Comparison of ENCODE assay signal across 25 cellular contexts in the genomic region with DNA sequence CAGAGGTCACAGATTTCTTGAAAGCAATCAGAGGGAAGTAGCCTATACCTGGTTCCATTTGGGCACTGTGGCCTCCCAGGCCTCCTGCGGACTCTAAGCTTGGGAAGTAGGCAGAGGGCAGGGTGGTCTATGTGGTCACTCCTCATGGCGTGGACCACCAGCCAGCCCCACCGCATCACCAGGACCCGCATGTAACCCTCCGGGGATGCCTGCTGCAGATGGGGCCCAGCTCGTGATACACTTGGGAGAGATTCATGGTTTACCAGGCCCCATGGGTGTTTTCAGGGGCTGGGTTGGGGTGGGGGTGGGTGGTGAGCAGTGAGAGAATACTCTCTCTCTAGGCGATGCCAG.
DNase-seq lines count a peak whose midpoint lies in the region; ATAC-seq and TF ChIP-seq lines count a peak whose summit lies in the region.
"Had no signal": no experiment of that assay in that cellular context is flagged by ENCODE, and none has a peak within 500 bp of the region (broad histone marks: within the 10 kb centered on the region; RNA-seq: fewer than 3 reads in every experiment).

No MANE protein-coding gene starts in this region.

- no peak overlapping the region for H2AFZ ChIP-seq in HCT116 (ENCODE audit: low read depth, low read length, poor library complexity, severe bottlenecking)
- no peak overlapping the region for H2AFZ ChIP-seq in neuronal stem cell (ENCODE audit: low read length)

- H3K18ac ChIP-seq in neuronal stem cell (ENCODE audit: low read length): peak overlapping the region; percentile 24

- peak overlapping the region; percentile 65 for H3K9ac ChIP-seq in HCT116 (ENCODE audit: low read length)
- no peak overlapping the region for H3K9ac ChIP-seq in neuronal stem cell (ENCODE audit: low read depth, low read length, poor library complexity)

- POLR2A ChIA-PET in AG04450 (lab: Yijun Ruan, JAX): no interaction called here
- POLR2A ChIA-PET in HCT116 (lab: Charles Lee): no interaction called here

- no peak for TF ChIP-seq POLR2A in HCT116 (IDR thresholded peaks at IDR 0.05; ENCODE audit: borderline replicate concordance, extremely low read depth, insufficient read depth, insufficient read length)

- CTCF ChIA-PET in AG04450 (lab: Charles Lee): interaction anchor here (1.4 kb wide), 1 partner anchor 8 kb away, joined by 4 read pairs; no protein-coding TSS in a partner anchor
- CTCF ChIA-PET in HCT116 (lab: Charles Lee): interaction anchor here (1.5 kb wide), 1 partner anchor 11 kb away, joined by 3 read pairs; no protein-coding TSS in a partner anchor

- no TSS peak for BruUV-seq in HCT116 (replicated peaks; lab: Mats Ljungman, UMichigan)

- no peak overlapping the region for H2AK5ac ChIP-seq in neuronal stem cell (ENCODE audit: low read depth, low read length)

- no peak overlapping the region for H3K4me3 ChIP-seq in AG04450 (ENCODE audit: low read depth, low read length)
- no peak overlapping the region for H3K4me3 ChIP-seq in HCT116 (replicated peaks in 1 of 2; ENCODE audit: low read depth in 1 of 2, low read length in 2 of 2)
- no peak overlapping the region for H3K4me3 ChIP-seq in neuronal stem cell (ENCODE audit: low read length in 2 of 2)
- H3K4me3 ChIP-seq in HAP-1: no peak overlapping the region
- H3K4me3 ChIP-seq: A549, gastrocnemius medialis, mucosa of descending colon, transverse colon had no signal

- in situ Hi-C loops in HAP-1 (cut with MboI; ENCODE audit: low sequenced_read_pairs): no loop called here

- H4K91ac ChIP-seq in neuronal stem cell (ENCODE audit: low read depth, low read length, poor library complexity): no peak overlapping the region

- peaks cover 3% of the 10 kb centered on the region; the same call in 1 of the 2 replicates for H3K9me3 ChIP-seq in AG04450 (ENCODE audit: control insufficient read depth, insufficient read depth, low read length)
- H3K9me3 ChIP-seq in HCT116 (ENCODE audit: control insufficient read depth in 1 of 2, insufficient read depth in 1 of 2, low read depth in 1 of 2, low read length in 2 of 2): no peaks in the 10 kb centered on the region
- no peaks in the 10 kb centered on the region for H3K9me3 ChIP-seq in neuronal stem cell (replicated peaks in 1 of 2; ENCODE audit: control insufficient read depth in 2 of 2, insufficient read depth in 1 of 2, low read depth in 1 of 2, low read length in 2 of 2)
- no peaks in the 10 kb centered on the region for H3K9me3 ChIP-seq in HAP-1
- H3K9me3 ChIP-seq: A549, BE2C, gastrocnemius medialis, mucosa of descending colon, transverse colon had no signal

- TF ChIP-seq RAD21 in HCT116 (IDR thresholded peaks at IDR 0.05; ENCODE audit: low read depth): no peak

- no peak for ATAC-seq in HCT116
- ATAC-seq: A549; activated T-helper 17 cell treated with anti-CD3 and anti-CD28 coated beads, Interleukin-2, amount 50 U/mL, for 72 hours; esophagus mucosa; gastrocnemius medialis; mucosa of descending colon; sciatic nerve; WTC11 had no signal

- peak overlapping the region; percentile 27 for H2BK5ac ChIP-seq in neuronal stem cell (ENCODE audit: low read length)

- peak overlapping the region; percentile 54 for H3K27ac Mint-ChIP-seq in chondrocyte (ENCODE audit: unreplicated experiment)
- H3K27ac Mint-ChIP-seq: activated naive CD8-positive, alpha-beta T cell; activated T-helper 17 cell treated with anti-CD3 and anti-CD28 coated beads, Interleukin-2, amount 50 U/mL, for 72 hours; immature natural killer cell; WTC11 had no signal

- H3K4me2 ChIP-seq in HCT116 (ENCODE audit: low read length) (no peak overlapping the region), neuronal stem cell (ENCODE audit: insufficient read depth, low read length, poor library complexity, severe bottlenecking) (no peak overlapping the region)
- H3K4me2 ChIP-seq: A549 had no signal

- H3K79me1 ChIP-seq in neuronal stem cell (ENCODE audit: low read depth, low read length): no peaks in the 10 kb centered on the region

- H3K27me3 Mint-ChIP-seq in chondrocyte (ENCODE audit: low read depth): no peaks in the 10 kb centered on the region
- H3K27me3 Mint-ChIP-seq: activated naive CD8-positive, alpha-beta T cell had no signal

- no peak overlapping the region for H3K4ac ChIP-seq in neuronal stem cell (ENCODE audit: low read length)

- TF ChIP-seq CTCF in AG04450 (IDR thresholded peaks at IDR 0.05; ENCODE audit: low read depth, low read length) (no peak), HCT116 (IDR thresholded peaks at IDR 0.05 in 2 of 3, conservative IDR thresholded peaks at IDR 0.05 in 1 of 3; ENCODE audit: borderline replicate concordance in 1 of 3, insufficient read depth in 1 of 3, low read depth in 2 of 3, low read length in 2 of 3) (no peak), chondrocyte (IDR thresholded peaks at IDR 0.05) (no peak)

- H3K27me3 ChIP-seq in AG04450 (ENCODE audit: control insufficient read depth, insufficient read depth, low read length) (no peaks in the 10 kb centered on the region), HCT116 (ENCODE audit: insufficient read depth, low read length) (no peaks in the 10 kb centered on the region), neuronal stem cell (ENCODE audit: control insufficient read depth in 3 of 3, insufficient read depth in 3 of 3, low read depth in 1 of 3, low read length in 3 of 3) (peaks cover 0 to 3% (median 0%) of the 10 kb centered on the region in 3 experiments), HAP-1 (ENCODE audit: low read depth) (no peaks in the 10 kb centered on the region)
- H3K27me3 ChIP-seq: BE2C, gastrocnemius medialis, transverse colon had no signal

- no CpG with 5 or more reads among the region's 7 CpGs for WGBS in neuronal stem cell (ENCODE audit: extremely low coverage in 2 of 2, insufficient read length in 2 of 2, insufficient replicate concordance in 1 of 2), 2 donors

- no peak overlapping the region for H3K14ac ChIP-seq in neuronal stem cell (ENCODE audit: low read length)

- H3K36me3 ChIP-seq in HCT116 (ENCODE audit: control insufficient read depth in 1 of 2, insufficient read depth in 2 of 2, low read length in 2 of 2) (no peaks in the 10 kb centered on the region), neuronal stem cell (replicated peaks in 1 of 2; ENCODE audit: control insufficient read depth in 2 of 2, insufficient read depth in 2 of 2, low read length in 2 of 2) (no peaks in the 10 kb centered on the region), HAP-1 (replicated peaks) (no peaks in the 10 kb centered on the region)
- H3K36me3 ChIP-seq: BE2C, gastrocnemius medialis, transverse colon had no signal

- H2BK15ac ChIP-seq in neuronal stem cell (ENCODE audit: low read length): no peak overlapping the region

- H4K8ac ChIP-seq in neuronal stem cell (ENCODE audit: low read depth, low read length): no peak overlapping the region

- no peak overlapping the region for H2BK12ac ChIP-seq in neuronal stem cell (ENCODE audit: low read length)

- RAD21 ChIA-PET in HCT116 (lab: Charles Lee; ENCODE audit: low non-redundant PET in 1 of 2, low total read pairs in 2 of 2, uncharacterized antibody in 2 of 2, unreplicated experiment in 2 of 2): no interaction called here

- intact Hi-C loops in HCT116 (cut with micrococcal nuclease): no loop called here

- H3K4me1 ChIP-seq in HCT116 (ENCODE audit: control insufficient read depth in 1 of 2, insufficient read depth in 2 of 2, low read length in 2 of 2) (peaks cover 58 to 98% of the 10 kb centered on the region in 2 experiments), neuronal stem cell (ENCODE audit: control insufficient read depth in 2 of 2, insufficient read depth in 1 of 2, low read depth in 1 of 2, low read length in 2 of 2) (peaks cover 0 to 4% of the 10 kb centered on the region in 2 donors), HAP-1 (no peaks in the 10 kb centered on the region)
- H3K4me1 ChIP-seq: BE2C had no signal

- H4K20me1 ChIP-seq in HCT116 (ENCODE audit: insufficient read depth): no peaks in the 10 kb centered on the region

- H3K23ac ChIP-seq in neuronal stem cell (ENCODE audit: low read depth, low read length, poor library complexity): no peak overlapping the region

- H3K27ac ChIP-seq in AG04450 (ENCODE audit: low read depth, low read length) (peak overlapping the region; percentile 82), HCT116 (ENCODE audit: low read depth, low read length) (peak overlapping the region; percentile 94; the same call in 1 of the 2 replicates), neuronal stem cell (replicated peaks; ENCODE audit: low read length) (no peak overlapping the region)
- H3K27ac ChIP-seq: gastrocnemius medialis, transverse colon had no signal

- H2BK120ac ChIP-seq in neuronal stem cell (ENCODE audit: low read depth, low read length): no peak overlapping the region

- peaks cover 56% of the 10 kb centered on the region for H3K4me1 Mint-ChIP-seq in chondrocyte (ENCODE audit: low read depth)
- H3K4me1 Mint-ChIP-seq: activated T-helper 17 cell treated with anti-CD3 and anti-CD28 coated beads, Interleukin-2, amount 50 U/mL, for 72 hours; immature natural killer cell had no signal

- H3K9me2 ChIP-seq in HCT116 (ENCODE audit: insufficient read depth): no peaks in the 10 kb centered on the region

- H3K4me3 Mint-ChIP-seq in chondrocyte (ENCODE audit: unreplicated experiment): no peak overlapping the region
- H3K4me3 Mint-ChIP-seq: activated naive CD8-positive, alpha-beta T cell; activated T-helper 17 cell treated with anti-CD3 and anti-CD28 coated beads, Interleukin-2, amount 50 U/mL, for 72 hours; immature natural killer cell; WTC11 had no signal

- DNase-seq in AG04450 (ENCODE audit: low read depth, low spot score) (no peak), HCT116 (ENCODE audit: low read depth, low spot score) (no peak), chondrocyte (ENCODE audit: low spot score) (no peak), neuronal stem cell (ENCODE audit: low spot score) (no peak), SKM-1 (lab: John Stamatoyannopoulos, UW; ENCODE audit: unreplicated experiment) (no peak), HAP-1 (ENCODE audit: low spot score in 2 of 2) (no peak), amniotic stem cell (lab: John Stamatoyannopoulos, UW) (no peak), AG08396 (ENCODE audit: low spot score) (no peak)
- DNase-seq: activated CD8-positive, alpha-beta memory T cell treated with anti-CD3 and anti-CD28 coated beads, Interleukin-2, amount 50 U/mL, for 48 hours; BE2C; cerebellar nuclear complex; effector CD4-positive, alpha-beta T cell; gastrocnemius medialis; hippocampal formation; immature natural killer cell; mucosa of descending colon; NCI-H2081; stimulated activated CD8-positive, alpha-beta memory T cell treated with anti-CD3 and anti-CD28 coated beads, Interleukin-4, amount 100 ng/mL, for 48 hours; transverse colon had no signal

- H3K79me2 ChIP-seq in HCT116 (ENCODE audit: insufficient read depth, low read length): no peaks in the 10 kb centered on the region

- no peaks in the 10 kb centered on the region for H3K9me3 Mint-ChIP-seq in chondrocyte (ENCODE audit: low read depth)
- H3K9me3 Mint-ChIP-seq: activated T-helper 17 cell treated with anti-CD3 and anti-CD28 coated beads, Interleukin-2, amount 50 U/mL, for 72 hours; immature natural killer cell; WTC11 had no signal

- no peaks in the 10 kb centered on the region for H3K36me3 Mint-ChIP-seq in chondrocyte (ENCODE audit: low read depth)
- H3K36me3 Mint-ChIP-seq: activated naive CD8-positive, alpha-beta T cell; immature natural killer cell; WTC11 had no signal

TF ChIP-seq in HCT116, 20 proteins besides CTCF, POLR2A, EP300 and RAD21 (continues in another document):
- TF ChIP-seq ZNF274 (IDR thresholded peaks at IDR 0.05; ENCODE audit: low read depth, low read length) (no peak), EZH2 (IDR thresholded peaks at IDR 0.05) (no peak)
